Comparison of ENCODE assay signal across 10 cellular contexts in genomic region chr17:57553991-57554825, GRCh38.
DNase-seq lines count a peak whose midpoint lies in the region; ATAC-seq and TF ChIP-seq lines count a peak whose summit lies in the region.
"Had no signal": no experiment of that assay in that cellular context is flagged by ENCODE, and none has a peak within 500 bp of the region (broad histone marks: within the 10 kb centered on the region; RNA-seq: fewer than 3 reads in every experiment).

No MANE protein-coding gene starts in this region.

- POLR2A ChIA-PET in WTC11 (lab: Charles Lee), result no interaction called here
- POLR2A ChIA-PET in activated CD8-positive, alpha-beta T cell treated with anti-CD3 and anti-CD28 coated beads, Interleukin-2, amount 10 ng/mL, durations not matched to agents 7 days and 5 days (lab: Charles Lee), result interaction anchor here (0.5 kb wide), 1 partner anchor 29 kb away, joined by 4 read pairs; no protein-coding TSS in a partner anchor

- peaks cover 80% of the 10 kb centered on the region for H3K4me1 Mint-ChIP-seq in WTC11
- H3K4me1 Mint-ChIP-seq in activated CD8-positive, alpha-beta T cell treated with anti-CD3 and anti-CD28 coated beads, Interleukin-2, amount 10 ng/mL, durations not matched to agents 7 days and 5 days (ENCODE audit: low read depth), result peaks cover 24% of the 10 kb centered on the region

- no peaks in the 10 kb centered on the region for H3K9me3 Mint-ChIP-seq in WTC11
- no peaks in the 10 kb centered on the region for H3K9me3 Mint-ChIP-seq in activated CD8-positive, alpha-beta T cell treated with anti-CD3 and anti-CD28 coated beads, Interleukin-2, amount 10 ng/mL, durations not matched to agents 7 days and 5 days (ENCODE audit: insufficient read depth)
- H3K9me3 Mint-ChIP-seq: activated B cell treated with CpG ODN at 0.5 μM for 24 hours; CD4-positive, CD25-positive, alpha-beta regulatory T cell had no signal

- no peaks in the 10 kb centered on the region for H3K36me3 Mint-ChIP-seq in WTC11
- H3K36me3 Mint-ChIP-seq in activated CD8-positive, alpha-beta T cell treated with anti-CD3 and anti-CD28 coated beads, Interleukin-2, amount 10 ng/mL, durations not matched to agents 7 days and 5 days (ENCODE audit: low read depth), result peaks cover 2% of the 10 kb centered on the region

- intact Hi-C loops in Right ventricle myocardium superior (cut with DNase I), result no loop called here
- intact Hi-C loops in cardiac septum (cut with DNase I), result no loop called here

- H3K27ac Mint-ChIP-seq in WTC11, result peak overlapping the region; percentile 17; the same call in 1 of the 2 replicates
- H3K27ac Mint-ChIP-seq in activated CD8-positive, alpha-beta T cell treated with anti-CD3 and anti-CD28 coated beads, Interleukin-2, amount 10 ng/mL, durations not matched to agents 7 days and 5 days, result no peak overlapping the region
- H3K27ac Mint-ChIP-seq: activated B cell treated with CpG ODN at 0.5 μM for 24 hours had no signal

- CTCF ChIA-PET in WTC11 (lab: Charles Lee), result interaction anchor here (0.6 to 3.2 kb wide), 11 partner anchors 17 to 425 kb away, joined by 3 to 14 read pairs (median 4); no protein-coding TSS in a partner anchor
- CTCF ChIA-PET in activated CD8-positive, alpha-beta T cell treated with anti-CD3 and anti-CD28 coated beads, Interleukin-2, amount 10 ng/mL, durations not matched to agents 7 days and 5 days (lab: Charles Lee), result interaction anchor here (1.2 to 5.1 kb wide), 6 partner anchors 14 to 279 kb away, joined by 3 to 32 read pairs (median 4); no protein-coding TSS in a partner anchor

- no peak overlapping the region for H3K4me3 Mint-ChIP-seq in WTC11
- H3K4me3 Mint-ChIP-seq in activated CD8-positive, alpha-beta T cell treated with anti-CD3 and anti-CD28 coated beads, Interleukin-2, amount 10 ng/mL, durations not matched to agents 7 days and 5 days, result no peak overlapping the region
- H3K4me3 Mint-ChIP-seq: CD4-positive, CD25-positive, alpha-beta regulatory T cell had no signal

- no peak for DNase-seq in Right ventricle myocardium superior
- no peak for DNase-seq in cardiac septum (ENCODE audit: low spot score)
- peak; percentile 66 for DNase-seq in WTC11 (ENCODE audit: low spot score)
- DNase-seq in iris pigment epithelial cell (ENCODE audit: low read depth), result peak; percentile 54
- DNase-seq in activated CD8-positive, alpha-beta T cell treated with anti-CD3 and anti-CD28 coated beads, Interleukin-2, amount 10 ng/mL, durations not matched to agents 7 days and 5 days, result no peak
- DNase-seq in NCI-H2107 treated with DMSO at 0.1 percent for 48 hours (lab: John Stamatoyannopoulos, UW; ENCODE audit: unreplicated experiment), result no peak
- DNase-seq in NCI-H345 treated with DMSO at 0.1 percent for 48 hours (lab: John Stamatoyannopoulos, UW; ENCODE audit: unreplicated experiment), result no peak
- DNase-seq: activated B cell treated with CpG ODN at 0.5 μM for 24 hours; CD4-positive, CD25-positive, alpha-beta regulatory T cell had no signal

- no peaks in the 10 kb centered on the region for H3K27me3 Mint-ChIP-seq in WTC11 (ENCODE audit: low read depth)
- no peaks in the 10 kb centered on the region for H3K27me3 Mint-ChIP-seq in activated CD8-positive, alpha-beta T cell treated with anti-CD3 and anti-CD28 coated beads, Interleukin-2, amount 10 ng/mL, durations not matched to agents 7 days and 5 days (ENCODE audit: low read depth)
- H3K27me3 Mint-ChIP-seq: activated B cell treated with CpG ODN at 0.5 μM for 24 hours; CD4-positive, CD25-positive, alpha-beta regulatory T cell had no signal

- ATAC-seq in Right ventricle myocardium superior (ENCODE audit: poor library complexity) (peak; percentile 16), WTC11 (peak; percentile 12; the same call in 1 of the 2 replicates), GM21717 (IDR thresholded peaks at IDR 0.05; ENCODE audit: unreplicated experiment) (no peak)
- ATAC-seq in activated CD8-positive, alpha-beta T cell treated with anti-CD3 and anti-CD28 coated beads, Interleukin-2, amount 10 ng/mL, durations not matched to agents 7 days and 5 days, result no peak

- no peak for TF ChIP-seq CTCF in WTC11 (IDR thresholded peaks at IDR 0.05)

TF ChIP-seq in WTC11, 78 proteins besides CTCF, POLR2A, EP300 and RAD21:
- TF ChIP-seq SMAD4 (CRISPR knock-in tag; IDR thresholded peaks at IDR 0.05) (no peak), GRHL2 (CRISPR knock-in tag; IDR thresholded peaks at IDR 0.05; ENCODE audit: insufficient replicate concordance, severe bottlenecking) (no peak), ATF1 (CRISPR knock-in tag; IDR thresholded peaks at IDR 0.05) (no peak), RORB (CRISPR knock-in tag; IDR thresholded peaks at IDR 0.05) (no peak), ARID4B (CRISPR knock-in tag; IDR thresholded peaks at IDR 0.05; ENCODE audit: borderline replicate concordance) (no peak), KAT7 (CRISPR knock-in tag; IDR thresholded peaks at IDR 0.05; ENCODE audit: borderline replicate concordance) (no peak), FOXJ3 (CRISPR knock-in tag; IDR thresholded peaks at IDR 0.05; ENCODE audit: borderline replicate concordance) (no peak), NR1H2 (CRISPR knock-in tag; IDR thresholded peaks at IDR 0.05) (no peak), ZNF232 (CRISPR knock-in tag; IDR thresholded peaks at IDR 0.05) (no peak), ATF3 (CRISPR knock-in tag; conservative IDR thresholded peaks at IDR 0.05) (no peak), ATF6 (CRISPR knock-in tag; IDR thresholded peaks at IDR 0.05) (no peak), RELA (CRISPR knock-in tag; IDR thresholded peaks at IDR 0.05; ENCODE audit: borderline replicate concordance) (no peak), ZBTB43 (CRISPR knock-in tag; IDR thresholded peaks at IDR 0.05) (no peak), MXD4 (CRISPR knock-in tag; IDR thresholded peaks at IDR 0.05; ENCODE audit: borderline replicate concordance) (no peak)
TF ChIP-seq in WTC11: peak in this region for 0.

Comparison
In these comparisons a context has a peak if more than half of its experiments do, and no peak if none do; other contexts are left out.
1. ATAC-seq: peak in Right ventricle myocardium superior (single experiment) and WTC11 (single experiment); none in activated CD8-positive, alpha-beta T cell treated with anti-CD3 and anti-CD28 coated beads, Interleukin-2, amount 10 ng/mL, durations not matched to agents 7 days and 5 days (single experiment) and GM21717 (single experiment).
2. DNase-seq: peak in WTC11 (single experiment) and iris pigment epithelial cell (single experiment); none in Right ventricle myocardium superior (single experiment), cardiac septum (single experiment), activated CD8-positive, alpha-beta T cell treated with anti-CD3 and anti-CD28 coated beads, Interleukin-2, amount 10 ng/mL, durations not matched to agents 7 days and 5 days (single experiment), NCI-H2107 treated with DMSO at 0.1 percent for 48 hours (single experiment) and NCI-H345 treated with DMSO at 0.1 percent for 48 hours (single experiment).